Comparison of ENCODE assay signal across 8 cellular contexts in the genomic region with DNA sequence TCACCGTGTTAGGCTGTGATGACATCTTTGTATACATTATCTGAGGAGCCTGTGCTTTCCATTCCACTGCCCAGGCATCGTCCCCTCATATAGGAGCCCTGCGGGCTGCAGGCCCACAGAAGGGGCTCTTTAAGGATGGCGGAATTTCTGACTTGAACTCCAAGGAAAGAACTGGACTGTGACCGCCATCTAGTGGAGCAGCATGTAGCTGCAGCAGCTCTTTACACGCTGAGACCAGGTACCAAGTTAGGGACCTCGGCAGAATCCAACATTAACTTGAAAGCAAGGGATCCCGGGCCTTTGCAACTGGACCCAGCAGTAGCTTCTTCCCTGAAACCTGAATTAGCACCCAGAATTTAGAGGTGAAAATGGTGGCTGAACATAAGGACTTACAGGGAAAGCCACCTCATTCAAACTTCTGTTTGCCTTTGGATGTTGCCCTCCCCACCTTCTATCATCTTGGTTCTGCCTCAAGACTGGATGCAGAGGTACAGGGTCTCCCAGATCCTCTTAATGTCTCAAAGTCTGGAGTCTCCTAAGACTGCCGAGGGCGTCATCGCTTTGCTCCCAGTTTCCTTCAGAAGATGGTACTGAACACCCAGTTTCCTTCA.
DNase-seq lines count a peak whose midpoint lies in the region; ATAC-seq lines count a peak whose summit lies in the region.

No MANE protein-coding gene starts in this region.

- DNase-seq in DMS114 treated with DMSO at 0.1 percent for 48 hours (lab: John Stamatoyannopoulos, UW; ENCODE audit: unreplicated experiment): peak; percentile 63
- peak; percentile 50 for DNase-seq in HK-2 (ENCODE audit: unreplicated experiment)
- DNase-seq in NCI-H82 (lab: John Stamatoyannopoulos, UW): peak; percentile 92
- peak; percentile 48 for DNase-seq in amniotic stem cell (lab: John Stamatoyannopoulos, UW)
- DNase-seq in hepatic stellate cell (ENCODE audit: low spot score): peak; percentile 69
- peak; percentile 50 for DNase-seq in smooth muscle cell of the brain vasculature (ENCODE audit: low read depth, low spot score)

- no peak for ATAC-seq in HG02885 (IDR thresholded peaks at IDR 0.05; ENCODE audit: poor library complexity, unreplicated experiment)
- no peak for ATAC-seq in GM21723 (IDR thresholded peaks at IDR 0.05; ENCODE audit: unreplicated experiment)
